In genomic region chr6:35936960-35937359, GRCh38 we compare ENCODE assay signal across 34 cellular contexts.
"Had no signal": no experiment of that assay in that cellular context is flagged by ENCODE, and none has a peak within 500 bp of the region (broad histone marks: within the 10 kb centered on the region; RNA-seq: fewer than 3 reads in every experiment).

No MANE protein-coding gene starts in this region.

- H3K4me1 ChIP-seq: adrenal gland, ascending aorta, body of pancreas, breast epithelium had no signal

- H3K9me3 ChIP-seq: adrenal gland, ascending aorta, body of pancreas, breast epithelium had no signal

- H3K36me3 ChIP-seq: adrenal gland, ascending aorta, brain microvascular endothelial cell, breast epithelium, cardiac muscle cell had no signal

- ATAC-seq: activated naive CD4-positive, alpha-beta T cell treated with anti-CD3 and anti-CD28 coated beads, Interleukin-2, amount 50 U/mL, for 72 hours; activated naive CD8-positive, alpha-beta T cell treated with anti-CD3 and anti-CD28 coated beads, Interleukin-2, amount 50 U/mL, for 24 hours; activated T-cell treated with anti-CD3 and anti-CD28 coated beads, Interleukin-2, amount 50 U/mL, for 4 hours; activated T-cell treated with anti-CD3 and anti-CD28 coated beads, Interleukin-2, amount 50 U/mL, for 72 hours; activated T-helper 17 cell treated with anti-CD3 and anti-CD28 coated beads, Interleukin-2, amount 50 U/mL, for 72 hours; body of pancreas had no signal

- DNase-seq: activated effector memory CD4-positive, alpha-beta T cell treated with anti-CD3 and anti-CD28 coated beads, Interleukin-2, amount 50 U/mL, for 16 hours; activated effector memory CD4-positive, alpha-beta T cell treated with Interleukin-2 at 50 U/mL for 16 hours; activated gamma-delta T cell; activated gamma-delta T cell treated with Interleukin-2 at 50 U/mL for 16 hours; activated naive CD4-positive, alpha-beta T cell; activated naive CD4-positive, alpha-beta T cell treated with anti-CD3 and anti-CD28 coated beads for 36 hours; activated naive CD4-positive, alpha-beta T cell treated with anti-CD3 and anti-CD28 coated beads, Interleukin-2, amount 10 ng/mL, durations not matched to agents 7 days and 5 days; activated naive CD4-positive, alpha-beta T cell treated with anti-CD3 and anti-CD28 coated beads, Interleukin-2, amount 50 U/mL, for 16 hours; activated naive CD4-positive, alpha-beta T cell treated with Interleukin-2 at 50 U/mL for 16 hours; activated naive CD8-positive, alpha-beta T cell treated with anti-CD3 and anti-CD28 coated beads for 36 hours; activated naive CD8-positive, alpha-beta T cell treated with anti-CD3 and anti-CD28 coated beads, Interleukin-2, amount 10 ng/mL, durations not matched to agents 7 days and 5 days; activated naive CD8-positive, alpha-beta T cell treated with anti-CD3 and anti-CD28 coated beads, Interleukin-2, amount 50 U/mL, for 24 hours; activated T-cell treated with anti-CD3 and anti-CD28 coated beads, Interleukin-2, amount 50 U/mL, for 1 hour; activated T-cell treated with anti-CD3 and anti-CD28 coated beads, Interleukin-2, amount 50 U/mL, for 24 hours; activated T-cell treated with anti-CD3 and anti-CD28 coated beads, Interleukin-2, amount 50 U/mL, for 4 hours; activated T-cell treated with anti-CD3 and anti-CD28 coated beads, Interleukin-2, amount 50 U/mL, for 48 hours; activated T-cell treated with anti-CD3 and anti-CD28 coated beads, Interleukin-2, amount 50 U/mL, for 72 hours; adrenal gland; amniotic stem cell; amygdala; anterior cingulate cortex; aorta; body of pancreas; brain microvascular endothelial cell; caudate nucleus; central memory CD4-positive, alpha-beta T cell; cerebellar nuclear complex had no signal

- H3K27ac ChIP-seq: adrenal gland, ascending aorta, body of pancreas, brain microvascular endothelial cell, breast epithelium, cardiac muscle cell had no signal

- H3K27me3 ChIP-seq: adrenal gland, ascending aorta, body of pancreas, brain microvascular endothelial cell, breast epithelium, cardiac muscle cell had no signal

- FAIRE-seq: astrocyte, bronchial epithelial cell had no signal

- H3K4me3 ChIP-seq: adrenal gland, ascending aorta, body of pancreas, breast epithelium, cardiac muscle cell had no signal
